ENCODE assay signal across 1 cellular context in genomic region chr3:142027713-142028112, GRCh38.
TF ChIP-seq lines count a peak whose summit lies in the region.

No MANE protein-coding gene starts in this region.

TF ChIP-seq in HepG2, 621 proteins besides CTCF, POLR2A, EP300 and RAD21 (continued from another document):
- no peak for TF ChIP-seq ZBTB10 (CRISPR knock-in tag; IDR thresholded peaks at IDR 0.05; ENCODE audit: borderline replicate concordance)
- TF ChIP-seq, protein P1, sequence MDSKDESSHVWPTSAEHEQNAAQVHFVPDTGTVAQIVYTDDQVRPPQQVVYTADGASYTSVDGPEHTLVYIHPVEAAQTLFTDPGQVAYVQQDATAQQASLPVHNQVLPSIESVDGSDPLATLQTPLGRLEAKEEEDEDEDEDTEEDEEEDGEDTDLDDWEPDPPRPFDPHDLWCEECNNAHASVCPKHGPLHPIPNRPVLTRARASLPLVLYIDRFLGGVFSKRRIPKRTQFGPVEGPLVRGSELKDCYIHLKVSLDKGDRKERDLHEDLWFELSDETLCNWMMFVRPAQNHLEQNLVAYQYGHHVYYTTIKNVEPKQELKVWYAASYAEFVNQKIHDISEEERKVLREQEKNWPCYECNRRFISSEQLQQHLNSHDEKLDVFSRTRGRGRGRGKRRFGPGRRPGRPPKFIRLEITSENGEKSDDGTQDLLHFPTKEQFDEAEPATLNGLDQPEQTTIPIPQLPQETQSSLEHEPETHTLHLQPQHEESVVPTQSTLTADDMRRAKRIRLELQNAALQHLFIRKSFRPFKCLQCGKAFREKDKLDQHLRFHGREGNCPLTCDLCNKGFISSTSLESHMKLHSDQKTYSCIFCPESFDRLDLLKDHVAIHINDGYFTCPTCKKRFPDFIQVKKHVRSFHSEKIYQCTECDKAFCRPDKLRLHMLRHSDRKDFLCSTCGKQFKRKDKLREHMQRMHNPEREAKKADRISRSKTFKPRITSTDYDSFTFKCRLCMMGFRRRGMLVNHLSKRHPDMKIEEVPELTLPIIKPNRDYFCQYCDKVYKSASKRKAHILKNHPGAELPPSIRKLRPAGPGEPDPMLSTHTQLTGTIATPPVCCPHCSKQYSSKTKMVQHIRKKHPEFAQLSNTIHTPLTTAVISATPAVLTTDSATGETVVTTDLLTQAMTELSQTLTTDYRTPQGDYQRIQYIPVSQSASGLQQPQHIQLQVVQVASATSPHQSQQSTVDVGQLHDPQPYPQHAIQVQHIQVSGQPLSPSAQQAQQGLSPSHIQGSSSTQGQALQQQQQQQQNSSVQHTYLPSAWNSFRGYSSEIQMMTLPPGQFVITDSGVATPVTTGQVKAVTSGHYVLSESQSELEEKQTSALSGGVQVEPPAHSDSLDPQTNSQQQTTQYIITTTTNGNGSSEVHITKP (CRISPR knock-in tag; IDR thresholded peaks at IDR 0.05; ENCODE audit: low read depth), result no peak
